In genomic region chr5:180787025-180787424, GRCh38 we compare ENCODE assay signal across 11 cellular contexts. TPM values are rescaled to one million over a fixed set of nuclear protein-coding genes. Genes with fewer than 3 reads are reported as not detected.
DNase-seq lines count a peak whose midpoint lies in the region; ATAC-seq and TF ChIP-seq lines count a peak whose summit lies in the region.
"Had no signal": no experiment of that assay in that cellular context is flagged by ENCODE, and none has a peak within 500 bp of the region (broad histone marks: within the 10 kb centered on the region; RNA-seq: fewer than 3 reads in every experiment).

No MANE protein-coding gene starts in this region.

- peaks cover 54% of the 10 kb centered on the region for H3K79me2 ChIP-seq in GM23248 (ENCODE audit: insufficient read depth)

- H4K20me1 ChIP-seq in GM23248 (ENCODE audit: insufficient read depth) = no peaks in the 10 kb centered on the region; the same call in 1 of the 2 replicates

- H3K27ac Mint-ChIP-seq in immature natural killer cell = peak overlapping the region; percentile 75 to 87 (median 80)

- H2AFZ ChIP-seq in GM23248 = no peak overlapping the region

- H3K27me3 Mint-ChIP-seq in immature natural killer cell (ENCODE audit: low read depth in 3 of 3) = peaks cover 2 to 6% (median 2%) of the 10 kb centered on the region in 3 donors

- H3K9me3 ChIP-seq in GM23248 (ENCODE audit: low read depth) (no peaks in the 10 kb centered on the region), WERI-Rb-1 (ENCODE audit: severe bottlenecking) (no peaks in the 10 kb centered on the region), skeletal muscle satellite cell (replicated peaks; ENCODE audit: low read length) (no peaks in the 10 kb centered on the region)

- in situ Hi-C loops in GM23248 (cut with MboI) = no loop called here

- peaks cover 40% of the 10 kb centered on the region for H3F3A ChIP-seq in GM23248 (ENCODE audit: insufficient read depth)

- no peak overlapping the region for H3K4me3 ChIP-seq in GM23248
- H3K4me3 ChIP-seq in WERI-Rb-1 (ENCODE audit: low read depth, low read length) = no peak overlapping the region
- H3K4me3 ChIP-seq in skeletal muscle satellite cell (ENCODE audit: low read length) = peak overlapping the region; percentile 59

- peak overlapping the region; percentile 98 for H3K27ac ChIP-seq in GM23248
- peak overlapping the region; percentile 70 for H3K27ac ChIP-seq in WERI-Rb-1

- 32 to 35% methylated on average over 8 to 9 of the region's 9 CpGs for WGBS in GM23248 (ENCODE audit: low coverage in 1 of 2, low lambda C conversion rate in 2 of 2, missing lambda C conversion rate in 2 of 2), 2 experiments

- H3K9me3 Mint-ChIP-seq in immature natural killer cell = no peaks in the 10 kb centered on the region

- peak overlapping the region; percentile 91 for H3K4me2 ChIP-seq in GM23248 (ENCODE audit: unreplicated experiment)
- peak overlapping the region; percentile 84 for H3K4me2 ChIP-seq in skeletal muscle satellite cell (ENCODE audit: low read length)

- peak overlapping the region; percentile 82 for H3K9ac ChIP-seq in GM23248
- H3K9ac ChIP-seq in skeletal muscle satellite cell (ENCODE audit: low read depth, low read length) = peak overlapping the region; percentile 88

- H3K4me1 ChIP-seq in GM23248 (ENCODE audit: insufficient read depth) (peaks cover 31% of the 10 kb centered on the region), skeletal muscle satellite cell (ENCODE audit: control insufficient read depth, insufficient read depth, low read length) (peaks cover 41% of the 10 kb centered on the region)

- H3K36me3 Mint-ChIP-seq in immature natural killer cell = peaks cover 0 to 7% (median 0%) of the 10 kb centered on the region in 3 donors

- TF ChIP-seq CTCF in WERI-Rb-1 (IDR thresholded peaks at IDR 0.05; ENCODE audit: low read depth, low read length) = no peak

- H3K4me3 Mint-ChIP-seq in immature natural killer cell = no peak overlapping the region

- H3K36me3 ChIP-seq in GM23248 (ENCODE audit: low read depth) (peaks cover 12% of the 10 kb centered on the region; the same call in 1 of the 2 replicates), WERI-Rb-1 (no peaks in the 10 kb centered on the region), skeletal muscle satellite cell (ENCODE audit: insufficient read depth, low read length) (peaks cover 43% of the 10 kb centered on the region)

- no peak for ATAC-seq in HG03460 (IDR thresholded peaks at IDR 0.05; ENCODE audit: unreplicated experiment)
- no peak for ATAC-seq in HG03159 (IDR thresholded peaks at IDR 0.05; ENCODE audit: unreplicated experiment)

- peaks cover 41 to 66% of the 10 kb centered on the region in 2 donors for H3K4me1 Mint-ChIP-seq in immature natural killer cell

- no peaks in the 10 kb centered on the region for H3K9me2 ChIP-seq in GM23248 (ENCODE audit: insufficient read depth)

- DNase-seq in GM23248 (peak; percentile 34), WERI-Rb-1 (peak; percentile 57), immature natural killer cell (no peak), DMS53 treated with DMSO at 0.1 percent for 48 hours (lab: John Stamatoyannopoulos, UW; ENCODE audit: unreplicated experiment) (no peak)
- DNase-seq in central memory CD4-positive, alpha-beta T cell = no peak
- DNase-seq: cerebellar nuclear complex, NCI-H187 treated with DMSO at 0.1 percent for 48 hours had no signal

- H3K27me3 ChIP-seq in GM23248 (replicated peaks; ENCODE audit: insufficient read depth) (no peaks in the 10 kb centered on the region), WERI-Rb-1 (ENCODE audit: insufficient read depth, low read depth, severe bottlenecking) (no peaks in the 10 kb centered on the region), skeletal muscle satellite cell (ENCODE audit: control insufficient read depth, insufficient read depth, low read length) (no peaks in the 10 kb centered on the region)

RNA-seq across cellular contexts. Expression of gene MGAT1, which starts 15.6 kb away (rescaled TPM):
- total RNA-seq in GM23248 (2014; rRNA removed; shearing (Covaris generic)) = 200 and 209 TPM in 2 replicates
- polyA plus RNA-seq in GM23248 (2016; fragmentation: Nextera tagmentation; extraction: Ambion mirVana) (180 and 192 TPM in 2 replicates), immature natural killer cell (100 to 1,000 TPM; 220 to 241 (median 238) TPM)
- 103 and 123 TPM in 2 replicates for total RNA-seq in skeletal muscle satellite cell (2012; rRNA removed)

RNA-seq across cellular contexts. Expression of gene OR2Y1, which starts 47.2 kb away (rescaled TPM):
- total RNA-seq in GM23248 (2014; rRNA removed; shearing (Covaris generic)) = not detected in 2 replicates
- not detected in 2 replicates for polyA plus RNA-seq in GM23248 (2016; fragmentation: Nextera tagmentation; extraction: Ambion mirVana)
- not detected for polyA plus RNA-seq in immature natural killer cell
- not detected in 2 replicates for total RNA-seq in skeletal muscle satellite cell (2012; rRNA removed)
- total RNA-seq: liver had no signal
- polyA plus RNA-seq: liver had no signal

Comparison
In these comparisons a context has a peak if more than half of its experiments do, and no peak if none do; other contexts are left out.
1. DNase-seq: peak in GM23248 (single experiment) and WERI-Rb-1 (single experiment); none in immature natural killer cell (0 of 3), central memory CD4-positive, alpha-beta T cell (single experiment) and DMS53 treated with DMSO at 0.1 percent for 48 hours (single experiment).